Comparison of ENCODE assay signal across 13 cellular contexts in genomic region chr9:137270929-137271695, GRCh38. TPM values are rescaled to one million over a fixed set of nuclear protein-coding genes. Genes with fewer than 3 reads are reported as not detected.
A peak's percentile ranks its signal among the peaks of the same experiment; 100 is the strongest.
DNase-seq lines count a peak whose midpoint lies in the region; ATAC-seq and TF ChIP-seq lines count a peak whose summit lies in the region.
"Had no signal": no experiment of that assay in that cellular context is flagged by ENCODE, and none has a peak within 500 bp of the region (broad histone marks: within the 10 kb centered on the region; RNA-seq: fewer than 3 reads in every experiment).

No MANE protein-coding gene starts in this region.

- no peaks in the 10 kb centered on the region for H3K79me2 ChIP-seq in GM23248 (ENCODE audit: insufficient read depth)

- H3K4me1 ChIP-seq in CD4-positive, alpha-beta memory T cell (ENCODE audit: insufficient read depth, low read length), result peaks cover 11% of the 10 kb centered on the region
- peaks cover 10 to 24% of the 10 kb centered on the region in 2 donors for H3K4me1 ChIP-seq in ascending aorta
- H3K4me1 ChIP-seq in GM23248 (ENCODE audit: insufficient read depth), result no peaks in the 10 kb centered on the region

- WGBS in GM23248 (ENCODE audit: low coverage in 1 of 2, low lambda C conversion rate in 2 of 2, missing lambda C conversion rate in 2 of 2), 2 experiments, result 86 to 90% methylated on average over 29 to 32 of the region's 32 CpGs

- no peaks in the 10 kb centered on the region for H3K9me3 Mint-ChIP-seq in CD4-positive, alpha-beta memory T cell
- H3K9me3 Mint-ChIP-seq in IgD-negative memory B cell, result no peaks in the 10 kb centered on the region
- H3K9me3 Mint-ChIP-seq: dendritic cell treated with granulocyte-macrophage colony-stimulating factor and Interleukin-4, amounts not matched to agents 40 ng/mL and 50 ng/mL, for 4 days had no signal

- H3K9me2 ChIP-seq in GM23248 (ENCODE audit: insufficient read depth), result no peaks in the 10 kb centered on the region

- H3K4me3 ChIP-seq in CD4-positive, alpha-beta memory T cell (ENCODE audit: low read length in 2 of 2), result no peak overlapping the region
- H3K4me3 ChIP-seq in ascending aorta, result no peak overlapping the region
- no peak overlapping the region for H3K4me3 ChIP-seq in GM23248

- no peak overlapping the region for H3K4me2 ChIP-seq in GM23248 (ENCODE audit: unreplicated experiment)

- intact Hi-C loops in CD4-positive, alpha-beta memory T cell (cut with micrococcal nuclease), result no loop called here
- intact Hi-C loops in ascending aorta (cut with DNase I), result no loop called here

- peak overlapping the region in 4 of 7 donors; percentile 13 to 73 (median 54) for H3K27ac Mint-ChIP-seq in CD4-positive, alpha-beta memory T cell
- H3K27ac Mint-ChIP-seq in IgD-negative memory B cell, result peak overlapping the region; percentile 31 to 85 (median 65)
- H3K27ac Mint-ChIP-seq: dendritic cell treated with granulocyte-macrophage colony-stimulating factor and Interleukin-4, amounts not matched to agents 40 ng/mL and 50 ng/mL, for 4 days had no signal

- no peaks in the 10 kb centered on the region for H3K9me3 ChIP-seq in CD4-positive, alpha-beta memory T cell (ENCODE audit: control insufficient read depth in 1 of 2, low read length in 2 of 2)
- H3K9me3 ChIP-seq in ascending aorta (no peaks in the 10 kb centered on the region), GM23248 (ENCODE audit: low read depth) (no peaks in the 10 kb centered on the region)

- peaks cover 20 to 25% of the 10 kb centered on the region in 2 donors for H3K36me3 Mint-ChIP-seq in CD4-positive, alpha-beta memory T cell
- peaks cover 6% of the 10 kb centered on the region for H3K36me3 Mint-ChIP-seq in IgD-negative memory B cell

- CTCF ChIA-PET in CD4-positive, alpha-beta memory T cell (lab: Charles Lee; ENCODE audit: partially characterized antibody), result no interaction called here

- no peak overlapping the region for H3K9ac ChIP-seq in GM23248

- H3F3A ChIP-seq in GM23248 (ENCODE audit: insufficient read depth), result no peaks in the 10 kb centered on the region

- H3K4me3 Mint-ChIP-seq in CD4-positive, alpha-beta memory T cell, result no peak overlapping the region
- peak overlapping the region in 2 of 4 donors; percentile 31 to 87 for H3K4me3 Mint-ChIP-seq in IgD-negative memory B cell
- H3K4me3 Mint-ChIP-seq: dendritic cell treated with granulocyte-macrophage colony-stimulating factor and Interleukin-4, amounts not matched to agents 40 ng/mL and 50 ng/mL, for 4 days had no signal

- H3K4me1 Mint-ChIP-seq in CD4-positive, alpha-beta memory T cell, result peaks cover 11 to 27% (median 18%) of the 10 kb centered on the region in 4 donors
- peaks cover 28 to 46% (median 43%) of the 10 kb centered on the region in 3 donors for H3K4me1 Mint-ChIP-seq in IgD-negative memory B cell

- H2AFZ ChIP-seq in GM23248, result no peak overlapping the region

- TF ChIP-seq CTCF in ascending aorta (IDR thresholded peaks at IDR 0.05), result no peak

- POLR2A ChIA-PET in CD4-positive, alpha-beta memory T cell (lab: Charles Lee; ENCODE audit: partially characterized antibody), result interaction anchor here (1.2 kb wide), 1 partner anchor 30 kb away, joined by 3 read pairs; the partner anchor contains the start of gene TUBB4B

- in situ Hi-C loops in GM23248 (cut with MboI), result no loop called here

- DNase-seq in CD4-positive, alpha-beta memory T cell, result peak in 3 of 5 donors; percentile 22 to 37 (median 24)
- DNase-seq in ascending aorta (ENCODE audit: low spot score in 2 of 2) (no peak), myocyte (ENCODE audit: low read depth) (peak; percentile 57), CD1c-positive myeloid dendritic cell (ENCODE audit: extremely low spot score) (no peak), GM23248 (no peak)
- DNase-seq: Karpas-422, NCI-H187 treated with DMSO at 0.1 percent for 48 hours had no signal

- H3K27ac ChIP-seq in CD4-positive, alpha-beta memory T cell (ENCODE audit: low read depth, low read length), result no peak overlapping the region
- H3K27ac ChIP-seq in ascending aorta, result peak overlapping the region; percentile 41 to 44
- no peak overlapping the region for H3K27ac ChIP-seq in GM23248

- H3K27me3 ChIP-seq in CD4-positive, alpha-beta memory T cell (ENCODE audit: insufficient read depth, low read length), result no peaks in the 10 kb centered on the region
- H3K27me3 ChIP-seq in ascending aorta (no peaks in the 10 kb centered on the region), GM23248 (replicated peaks; ENCODE audit: insufficient read depth) (no peaks in the 10 kb centered on the region)

- H3K27me3 Mint-ChIP-seq in CD4-positive, alpha-beta memory T cell, result no peaks in the 10 kb centered on the region
- H3K27me3 Mint-ChIP-seq in IgD-negative memory B cell, result no peaks in the 10 kb centered on the region
- H3K27me3 Mint-ChIP-seq: dendritic cell treated with granulocyte-macrophage colony-stimulating factor and Interleukin-4, amounts not matched to agents 40 ng/mL and 50 ng/mL, for 4 days had no signal

- H3K36me3 ChIP-seq in CD4-positive, alpha-beta memory T cell (ENCODE audit: insufficient read depth, low read length), result peaks cover 13% of the 10 kb centered on the region
- H3K36me3 ChIP-seq in ascending aorta (peaks cover 20 to 46% of the 10 kb centered on the region in 2 donors), GM23248 (ENCODE audit: low read depth) (no peaks in the 10 kb centered on the region; the same call in 1 of the 2 replicates)

- H4K20me1 ChIP-seq in GM23248 (ENCODE audit: insufficient read depth), result no peaks in the 10 kb centered on the region

- ATAC-seq in HG03108 (IDR thresholded peaks at IDR 0.05; ENCODE audit: unreplicated experiment), result no peak

RNA-seq across cellular contexts. Expression of gene TOR4A, which starts 6.4 kb away (rescaled TPM):
- 1 to 10 TPM; 2.1 TPM for total RNA-seq in CD4-positive, alpha-beta memory T cell
- polyA plus RNA-seq in CD4-positive, alpha-beta memory T cell, result under 1 TPM; 0.46 to 0.78 TPM
- 8.9 TPM for polyA plus RNA-seq in IgD-negative memory B cell
- total RNA-seq in ascending aorta, result 38.3 TPM
- total RNA-seq in myocyte, result 1.1 and 3.6 TPM in 2 replicates
- polyA plus RNA-seq in myocyte (2012), result 0.78 TPM
- total RNA-seq in GM23248 (2014; rRNA removed; shearing (Covaris generic)), result 25.8 and 29.6 TPM in 2 replicates
- polyA plus RNA-seq in GM23248 (2016; fragmentation: Nextera tagmentation; extraction: Ambion mirVana), result 4.1 and 5.0 TPM in 2 replicates

RNA-seq across cellular contexts. Expression of gene NELFB, which starts 16.0 kb away (rescaled TPM):
- 10 to 100 TPM; 44.3 to 44.9 TPM for total RNA-seq in CD4-positive, alpha-beta memory T cell
- 10 to 100 TPM; 28.3 to 28.7 TPM for polyA plus RNA-seq in CD4-positive, alpha-beta memory T cell
- polyA plus RNA-seq in IgD-negative memory B cell (34.2 TPM), GM23248 (2016; fragmentation: Nextera tagmentation; extraction: Ambion mirVana) (34.4 and 38.5 TPM in 2 replicates)
- total RNA-seq in ascending aorta (71.7 TPM), myocyte (37.3 and 48.3 TPM in 2 replicates)
- polyA plus RNA-seq in myocyte (2012), result 53.0 TPM
- 65.0 and 69.6 TPM in 2 replicates for total RNA-seq in GM23248 (2014; rRNA removed; shearing (Covaris generic))

RNA-seq across cellular contexts. Expression of gene STPG3, which starts 20.0 kb away (rescaled TPM):
- total RNA-seq in CD4-positive, alpha-beta memory T cell, result not detected
- not detected for polyA plus RNA-seq in CD4-positive, alpha-beta memory T cell
- polyA plus RNA-seq in IgD-negative memory B cell, result not detected
- not detected for total RNA-seq in ascending aorta
- not detected in 2 replicates for total RNA-seq in myocyte
- polyA plus RNA-seq in myocyte (2012), result 0.42 TPM
- not detected in 2 replicates for total RNA-seq in GM23248 (2014; rRNA removed; shearing (Covaris generic))
- polyA plus RNA-seq in GM23248 (2016; fragmentation: Nextera tagmentation; extraction: Ambion mirVana), result not detected in 2 replicates
- total RNA-seq: mononuclear cell, renal cortical epithelial cell, subcutaneous adipose tissue had no signal

RNA-seq across cellular contexts. Expression of gene TUBB4B, which starts 30.0 kb away (rescaled TPM):
- total RNA-seq in CD4-positive, alpha-beta memory T cell, result 100 to 1,000 TPM in 1 of 2 experiments, 10 to 100 TPM in 1; 99.8 to 103 TPM
- 10 to 100 TPM; 53.1 to 64.1 TPM for polyA plus RNA-seq in CD4-positive, alpha-beta memory T cell
- polyA plus RNA-seq in IgD-negative memory B cell (88.4 TPM), GM23248 (2016; fragmentation: Nextera tagmentation; extraction: Ambion mirVana) (373 and 391 TPM in 2 replicates)
- total RNA-seq in ascending aorta (403 TPM), myocyte (211 and 249 TPM in 2 replicates)
- polyA plus RNA-seq in myocyte (2012), result 266 TPM
- 148 and 159 TPM in 2 replicates for total RNA-seq in GM23248 (2014; rRNA removed; shearing (Covaris generic))

RNA-seq across cellular contexts. Expression of gene NRARP, which starts 31.0 kb away (rescaled TPM):
- under 1 TPM; 0.25 to 0.29 TPM for total RNA-seq in CD4-positive, alpha-beta memory T cell
- not detected for polyA plus RNA-seq in CD4-positive, alpha-beta memory T cell
- polyA plus RNA-seq in IgD-negative memory B cell (not detected), GM23248 (2016; fragmentation: Nextera tagmentation; extraction: Ambion mirVana) (not detected in 2 replicates)
- total RNA-seq in ascending aorta (51.7 TPM), myocyte (1.2 and 2.0 TPM in 2 replicates)
- 0.09 TPM for polyA plus RNA-seq in myocyte (2012)
- total RNA-seq in GM23248 (2014; rRNA removed; shearing (Covaris generic)), result 0.32 TPM in 1 of 2 replicates, not detected in the other

Comparison
In these comparisons a context has a peak if more than half of its experiments do, and no peak if none do; other contexts are left out.
1. DNase-seq: peak in CD4-positive, alpha-beta memory T cell (3 of 5) and myocyte (single experiment); none in ascending aorta (0 of 2), CD1c-positive myeloid dendritic cell (single experiment) and GM23248 (single experiment).
2. H3K27ac ChIP-seq: peak in ascending aorta (2 of 2); none in CD4-positive, alpha-beta memory T cell (single experiment) and GM23248 (single experiment).